ENCODE assay signal across 8 cellular contexts in the genomic region with DNA sequence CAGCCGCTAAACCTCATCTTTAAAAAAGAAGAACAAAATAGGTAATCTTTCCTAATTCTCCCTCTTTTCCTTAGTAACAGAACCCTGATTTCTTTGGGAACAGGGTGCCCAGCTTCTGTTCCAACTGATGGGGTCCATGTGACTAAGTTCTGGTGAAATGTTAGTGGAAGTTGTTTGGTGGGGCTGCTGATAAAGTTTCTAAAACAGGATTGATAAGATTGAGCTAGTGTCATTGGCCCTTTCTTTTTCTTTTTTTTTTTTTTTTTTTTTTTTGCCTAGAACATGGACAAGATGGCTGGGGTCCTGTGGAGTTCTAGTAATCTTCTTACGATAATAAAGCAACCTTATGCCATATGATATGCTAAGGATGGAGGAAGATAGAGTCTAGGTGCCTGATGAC. TPM values are rescaled to one million over a fixed set of nuclear protein-coding genes. Genes with fewer than 3 reads are reported as not detected.
"Had no signal": no experiment of that assay in that cellular context is flagged by ENCODE, and none has a peak within 500 bp of the region (broad histone marks: within the 10 kb centered on the region; RNA-seq: fewer than 3 reads in every experiment).

No MANE protein-coding gene starts in this region.

- H3K36me3 ChIP-seq: HAP-1 had no signal

- H3K4me1 ChIP-seq: HAP-1 had no signal

- FAIRE-seq: HTR-8/SVneo had no signal

- H3K9ac ChIP-seq: GM23248 had no signal

- H3K27ac ChIP-seq: GM23248 had no signal

- H2AFZ ChIP-seq: GM23248 had no signal

- H3K9me3 ChIP-seq: HAP-1 had no signal

- ATAC-seq: HCT116 had no signal

- H3K4me3 ChIP-seq: GM23248, HAP-1 had no signal

- DNase-seq: GM23248, GOT3, H7, IMR-90, KBM-7 had no signal

RNA-seq across cellular contexts. Expression of a gene that starts 52.8 kb away (rescaled TPM):
- total RNA-seq: GM23248, H7 had no signal
- polyA plus RNA-seq: GM23248 had no signal
